In the genomic region with DNA sequence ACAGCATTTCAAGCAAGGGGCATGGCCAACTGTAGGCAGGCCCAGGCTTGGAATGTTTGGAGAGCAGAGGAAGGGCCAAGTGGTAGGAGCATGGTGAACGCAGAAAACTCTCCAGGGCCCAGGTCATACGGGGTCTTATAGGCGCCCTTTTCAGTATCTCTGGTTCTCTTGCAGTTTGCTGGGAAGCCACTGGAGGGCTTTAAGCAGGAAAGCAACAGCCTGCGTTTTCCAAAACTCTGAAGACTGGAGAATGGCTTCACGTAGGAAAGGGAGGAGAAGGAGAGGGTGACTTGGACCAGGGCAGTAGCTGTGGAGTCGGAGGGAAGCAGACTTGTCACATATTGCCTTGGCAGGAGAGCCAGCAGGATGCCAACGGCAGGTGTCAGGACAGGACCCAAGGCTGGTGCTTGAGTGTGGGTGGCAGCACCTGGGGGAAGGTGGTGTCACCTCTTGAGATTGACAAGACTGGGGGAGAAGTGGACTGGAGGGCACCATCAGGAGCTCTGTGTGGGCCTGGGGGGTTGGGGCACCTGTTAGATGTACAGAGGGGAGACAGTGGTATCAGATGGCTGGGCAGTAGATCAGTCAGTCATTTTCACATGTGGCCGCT, we compare ENCODE assay signal across 9 cellular contexts. TPM values are rescaled to one million over a fixed set of nuclear protein-coding genes. Genes with fewer than 3 reads are reported as not detected.
A peak's percentile ranks its signal among the peaks of the same experiment; 100 is the strongest.
DNase-seq lines count a peak whose midpoint lies in the region; ATAC-seq and TF ChIP-seq lines count a peak whose summit lies in the region.
"Had no signal": no experiment of that assay in that cellular context is flagged by ENCODE, and none has a peak within 500 bp of the region (broad histone marks: within the 10 kb centered on the region; RNA-seq: fewer than 3 reads in every experiment).

No MANE protein-coding gene starts in this region.

- no peaks in the 10 kb centered on the region for H3K9me3 ChIP-seq in transverse colon

- no peaks in the 10 kb centered on the region for H3K9me3 Mint-ChIP-seq in activated CD8-positive, alpha-beta memory T cell treated with anti-CD3 and anti-CD28 coated beads, Interleukin-2, amount 10 ng/mL, durations not matched to agents 7 days and 5 days (ENCODE audit: low read depth)

- peak; percentile 32; the same call in 1 of the 2 replicates for TF ChIP-seq CTCF in RWPE1 (conservative IDR thresholded peaks at IDR 0.05; ENCODE audit: low read depth)
- TF ChIP-seq CTCF in transverse colon (IDR thresholded peaks at IDR 0.05) = peak; percentile 31 to 45 (median 33)

- no peak for DNase-seq in activated CD8-positive, alpha-beta memory T cell treated with anti-CD3 and anti-CD28 coated beads, Interleukin-2, amount 10 ng/mL, durations not matched to agents 7 days and 5 days
- DNase-seq in activated CD8-positive, alpha-beta memory T cell treated with anti-CD3 and anti-CD28 coated beads, Interleukin-2, amount 50 U/mL, for 4 hours = no peak
- DNase-seq in RWPE1 (ENCODE audit: low spot score) (peak; percentile 4), hepatic stellate cell (ENCODE audit: low spot score) (peak; percentile 27), transverse colon (no peak), SIG-M5 (lab: John Stamatoyannopoulos, UW) (no peak)
- DNase-seq in stimulated activated CD4-positive, alpha-beta T cell treated with anti-CD3 and anti-CD28 coated beads, Interleukin-2, amount 100 ng/mL, for 48 hours = no peak

- H3K27ac ChIP-seq in RWPE1 = no peak overlapping the region
- H3K27ac ChIP-seq in transverse colon = no peak overlapping the region
- H3K27ac ChIP-seq: SK-N-MC had no signal

- no peak overlapping the region for H3K4me3 Mint-ChIP-seq in activated CD8-positive, alpha-beta memory T cell treated with anti-CD3 and anti-CD28 coated beads, Interleukin-2, amount 10 ng/mL, durations not matched to agents 7 days and 5 days

- H3K27me3 Mint-ChIP-seq in activated CD8-positive, alpha-beta memory T cell treated with anti-CD3 and anti-CD28 coated beads, Interleukin-2, amount 10 ng/mL, durations not matched to agents 7 days and 5 days = no peaks in the 10 kb centered on the region

- no peak for TF ChIP-seq POLR2A in transverse colon (IDR thresholded peaks at IDR 0.05)

- CTCF ChIA-PET in activated CD8-positive, alpha-beta memory T cell treated with anti-CD3 and anti-CD28 coated beads, Interleukin-2, amount 10 ng/mL, durations not matched to agents 7 days and 5 days (lab: Charles Lee) = interaction anchor here (0.8 to 2.2 kb wide), 4 partner anchors 9 to 182 kb away, joined by 3 to 7 read pairs (median 4); no protein-coding TSS in a partner anchor
- CTCF ChIA-PET in RWPE1 (lab: Yijun Ruan, JAX) = interaction anchor here (0.6 kb wide), 1 partner anchor 65 kb away, joined by 3 read pairs; no protein-coding TSS in a partner anchor

- POLR2A ChIA-PET in RWPE1 (lab: Yijun Ruan, JAX; ENCODE audit: low non-redundant PET) = no interaction called here

- H3K27me3 ChIP-seq in transverse colon = no peaks in the 10 kb centered on the region

- in situ Hi-C loops in transverse colon (cut with MboI; ENCODE audit: low pct_ligation_motif_present in 1 of 4, low pct_unique_long_range_greater_than_20kb in 1 of 4, low sequenced_read_pairs in 3 of 4) = no loop called here

- peaks cover 52% of the 10 kb centered on the region for H3K4me1 Mint-ChIP-seq in activated CD8-positive, alpha-beta memory T cell treated with anti-CD3 and anti-CD28 coated beads, Interleukin-2, amount 10 ng/mL, durations not matched to agents 7 days and 5 days

- no peak overlapping the region for H3K4me3 ChIP-seq in transverse colon
- H3K4me3 ChIP-seq: SK-N-MC had no signal

- intact Hi-C loops in transverse colon (cut with DNase I; ENCODE audit: low total_unique reads) = no loop called here

- H3K27ac Mint-ChIP-seq in activated CD8-positive, alpha-beta memory T cell treated with anti-CD3 and anti-CD28 coated beads, Interleukin-2, amount 10 ng/mL, durations not matched to agents 7 days and 5 days = peak overlapping the region; percentile 40

- ATAC-seq in activated CD8-positive, alpha-beta memory T cell treated with anti-CD3 and anti-CD28 coated beads, Interleukin-2, amount 10 ng/mL, durations not matched to agents 7 days and 5 days = no peak
- no peak for ATAC-seq in GM21515 (IDR thresholded peaks at IDR 0.05; ENCODE audit: unreplicated experiment)

- WGBS in transverse colon (ENCODE audit: low coverage in 1 of 2), 2 donors = 12 to 37% methylated on average over 3 to 8 of the region's 8 CpGs

- H3K36me3 Mint-ChIP-seq in activated CD8-positive, alpha-beta memory T cell treated with anti-CD3 and anti-CD28 coated beads, Interleukin-2, amount 10 ng/mL, durations not matched to agents 7 days and 5 days = peaks cover 2% of the 10 kb centered on the region

- TF ChIP-seq EP300 in transverse colon (IDR thresholded peaks at IDR 0.05; ENCODE audit: low read depth) = no peak

- H3K36me3 ChIP-seq in transverse colon = no peaks in the 10 kb centered on the region

- H3K4me1 ChIP-seq in transverse colon = no peaks in the 10 kb centered on the region

RNA-seq across cellular contexts. Expression of gene TKTL1, which starts 21.9 kb away (rescaled TPM):
- total RNA-seq in activated CD8-positive, alpha-beta memory T cell treated with anti-CD3 and anti-CD28 coated beads, Interleukin-2, amount 10 ng/mL, durations not matched to agents 7 days and 5 days = 1 to 10 TPM in 1 of 2 experiments, under 1 TPM in 1; 0.75 to 1.1 TPM
- not detected for total RNA-seq in transverse colon

RNA-seq across cellular contexts. Expression of gene TEX28, which starts 22.6 kb away (rescaled TPM):
- not detected for total RNA-seq in activated CD8-positive, alpha-beta memory T cell treated with anti-CD3 and anti-CD28 coated beads, Interleukin-2, amount 10 ng/mL, durations not matched to agents 7 days and 5 days
- total RNA-seq in transverse colon = not detected

RNA-seq across cellular contexts. Expression of gene FLNA, which starts 56.9 kb away (rescaled TPM):
- 1,000 to 10,000 TPM; 1,602 to 2,011 TPM for total RNA-seq in activated CD8-positive, alpha-beta memory T cell treated with anti-CD3 and anti-CD28 coated beads, Interleukin-2, amount 10 ng/mL, durations not matched to agents 7 days and 5 days
- 1,000 to 10,000 TPM in 2 of 4 donors, 100 to 1,000 TPM in 2; 632 to 3,163 (median 1,262) TPM for total RNA-seq in transverse colon

Comparison
In these comparisons a context has a peak if more than half of its experiments do, and no peak if none do; other contexts are left out.
1. DNase-seq: peak in RWPE1 (single experiment) and hepatic stellate cell (single experiment); none in activated CD8-positive, alpha-beta memory T cell treated with anti-CD3 and anti-CD28 coated beads, Interleukin-2, amount 10 ng/mL, durations not matched to agents 7 days and 5 days (single experiment), activated CD8-positive, alpha-beta memory T cell treated with anti-CD3 and anti-CD28 coated beads, Interleukin-2, amount 50 U/mL, for 4 hours (single experiment), transverse colon (single experiment), stimulated activated CD4-positive, alpha-beta T cell treated with anti-CD3 and anti-CD28 coated beads, Interleukin-2, amount 100 ng/mL, for 48 hours (0 of 2) and SIG-M5 (single experiment).